Comparison of ENCODE assay signal across 8 cellular contexts in the genomic region with DNA sequence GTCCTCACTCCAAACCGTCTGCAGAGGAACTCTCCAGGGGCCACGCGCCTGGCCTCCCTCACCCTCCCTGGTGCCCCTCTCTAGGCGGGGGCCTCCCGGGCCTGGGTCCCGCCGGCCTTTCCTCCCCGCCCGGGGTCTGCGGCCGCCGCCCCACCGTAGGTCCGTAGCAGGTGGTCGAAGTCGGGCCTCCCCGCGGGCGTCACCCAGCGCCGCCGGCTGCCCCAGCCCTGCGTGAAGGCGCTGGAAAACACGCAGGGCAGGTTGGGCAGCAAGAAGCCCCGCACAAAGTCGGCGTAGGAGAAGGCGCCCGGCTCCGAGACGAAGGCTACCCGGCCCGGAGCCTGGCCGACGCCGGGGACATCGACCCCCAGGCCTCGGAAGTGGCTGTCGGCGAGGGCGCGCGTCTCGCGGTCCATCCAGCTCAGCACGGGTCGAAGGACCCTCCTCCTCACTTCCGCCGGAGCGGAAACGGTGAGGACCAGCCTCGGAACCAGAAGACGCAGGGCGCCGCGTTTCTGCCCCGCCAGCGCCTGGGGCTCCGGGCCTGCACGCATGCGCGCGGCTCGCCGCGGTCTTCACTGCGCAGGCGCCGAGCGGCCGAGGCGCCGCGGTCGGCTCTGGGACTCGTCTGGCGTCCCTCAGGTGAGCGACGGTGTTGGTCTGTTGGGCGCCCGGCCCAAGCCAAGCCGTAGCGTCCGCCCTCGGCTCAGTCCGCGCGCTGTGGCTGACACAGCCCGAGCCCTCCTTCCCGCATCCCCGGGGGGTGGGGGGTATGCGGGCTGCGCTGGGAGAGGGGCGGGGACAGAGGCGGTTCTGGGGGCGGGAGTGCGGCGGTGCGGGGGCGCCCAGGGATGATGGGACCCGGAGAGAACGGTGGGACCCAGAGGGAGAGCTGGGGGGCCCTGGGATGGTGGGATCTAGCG. TPM values are rescaled to one million over a fixed set of nuclear protein-coding genes. Genes with fewer than 3 reads are reported as not detected.
DNase-seq lines count a peak whose midpoint lies in the region; ATAC-seq, FAIRE-seq and TF ChIP-seq lines count a peak whose summit lies in the region.

A gene with protein sequence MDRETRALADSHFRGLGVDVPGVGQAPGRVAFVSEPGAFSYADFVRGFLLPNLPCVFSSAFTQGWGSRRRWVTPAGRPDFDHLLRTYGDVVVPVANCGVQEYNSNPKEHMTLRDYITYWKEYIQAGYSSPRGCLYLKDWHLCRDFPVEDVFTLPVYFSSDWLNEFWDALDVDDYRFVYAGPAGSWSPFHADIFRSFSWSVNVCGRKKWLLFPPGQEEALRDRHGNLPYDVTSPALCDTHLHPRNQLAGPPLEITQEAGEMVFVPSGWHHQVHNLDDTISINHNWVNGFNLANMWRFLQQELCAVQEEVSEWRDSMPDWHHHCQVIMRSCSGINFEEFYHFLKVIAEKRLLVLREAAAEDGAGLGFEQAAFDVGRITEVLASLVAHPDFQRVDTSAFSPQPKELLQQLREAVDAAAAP (minus strand): TSS at position 445 of the 923 bp plus-strand sequence. CDS start 29 bp downstream, at position 416.
A gene with protein sequence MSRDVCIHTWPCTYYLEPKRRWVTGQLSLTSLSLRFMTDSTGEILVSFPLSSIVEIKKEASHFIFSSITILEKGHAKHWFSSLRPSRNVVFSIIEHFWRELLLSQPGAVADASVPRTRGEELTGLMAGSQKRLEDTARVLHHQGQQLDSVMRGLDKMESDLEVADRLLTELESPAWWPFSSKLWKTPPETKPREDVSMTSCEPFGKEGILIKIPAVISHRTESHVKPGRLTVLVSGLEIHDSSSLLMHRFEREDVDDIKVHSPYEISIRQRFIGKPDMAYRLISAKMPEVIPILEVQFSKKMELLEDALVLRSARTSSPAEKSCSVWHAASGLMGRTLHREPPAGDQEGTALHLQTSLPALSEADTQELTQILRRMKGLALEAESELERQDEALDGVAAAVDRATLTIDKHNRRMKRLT (plus strand): TSS at position 578 of the 923 bp plus-strand sequence. CDS start 12,302 bp downstream, outside the sequence.

- peak within 1 kb of the TSS; percentile 70 for H3K27ac ChIP-seq in astrocyte (ENCODE audit: low read depth, low read length)
- H3K27ac ChIP-seq in aorta (ENCODE audit: low read depth in 1 of 2, low read length in 2 of 2): peak within 1 kb of the TSS in 1 of 2 donors; percentile 53

- H3K9me3 Mint-ChIP-seq in astrocyte (ENCODE audit: unreplicated experiment): no peaks in the 10 kb centered on the region

- ATAC-seq in HG02970 (IDR thresholded peaks at IDR 0.05; ENCODE audit: low FRiP score, unreplicated experiment) (peak; percentile 97), aorta (ENCODE audit: low FRiP score) (peak; percentile 94)

- DNase-seq in GM18507 (ENCODE audit: extremely low spot score, insufficient read length, low read depth): peak; percentile 90
- DNase-seq in NCI-H2029 (lab: John Stamatoyannopoulos, UW): peak; percentile 75
- DNase-seq in T-helper 22 cell (ENCODE audit: low read depth): peak; percentile 83
- peak; percentile 77 for DNase-seq in astrocyte (ENCODE audit: low read depth)
- DNase-seq in hepatic stellate cell (ENCODE audit: low spot score): peak; percentile 97
- DNase-seq in renal cortical epithelial cell (ENCODE audit: low read depth): peak; percentile 70
- peak; percentile 94 to 96 for DNase-seq in aorta

- H3K27me3 ChIP-seq in astrocyte (ENCODE audit: insufficient read depth, low read length) (no peaks in the 10 kb centered on the region), aorta (ENCODE audit: control insufficient read depth in 1 of 2, insufficient read depth in 2 of 2, low read length in 1 of 2) (no peaks in the 10 kb centered on the region)

- intact Hi-C loops in aorta (cut with DNase I): loop anchor here in 1 of 2 donors (5.0 to 10.0 kb wide), 4 partner anchors 50 to 370 kb away; a partner anchor contains a TSS

- peak within 1 kb of the TSS; percentile 96 for H3K9ac ChIP-seq in astrocyte (ENCODE audit: low read length)

- 0 to 1% methylated on average over 86 to 104 of the region's 104 CpGs for WGBS in aorta, 2 donors

- no peaks in the 10 kb centered on the region for H3K27me3 Mint-ChIP-seq in astrocyte (ENCODE audit: low read depth, unreplicated experiment)

- peak within 1 kb of the TSS; percentile 95 for H2AFZ ChIP-seq in astrocyte (ENCODE audit: low read depth, low read length)

- peaks cover 77% of the 10 kb centered on the region for H3K79me2 ChIP-seq in astrocyte (ENCODE audit: insufficient read depth, low read length)

- H3K36me3 ChIP-seq in astrocyte (ENCODE audit: insufficient read depth, low read length) (peaks cover 3% of the 10 kb centered on the region), aorta (ENCODE audit: control insufficient read depth in 1 of 2, insufficient read depth in 2 of 2, low read length in 1 of 2) (peaks cover 0 to 2% of the 10 kb centered on the region in 2 donors)

- peaks cover 5% of the 10 kb centered on the region for H3K36me3 Mint-ChIP-seq in astrocyte (ENCODE audit: low read depth, unreplicated experiment)

- H3K4me1 ChIP-seq in astrocyte (ENCODE audit: insufficient read depth, low read length): peaks cover 10% of the 10 kb centered on the region
- no peaks in the 10 kb centered on the region for H3K4me1 ChIP-seq in aorta (ENCODE audit: control insufficient read depth in 1 of 2, insufficient read depth in 2 of 2, low read length in 2 of 2)

- peak within 1 kb of the TSS; percentile 75 for H3K27ac Mint-ChIP-seq in astrocyte (ENCODE audit: unreplicated experiment)

- no peaks in the 10 kb centered on the region for H3K9me3 ChIP-seq in astrocyte (ENCODE audit: insufficient read depth, low read depth, low read length)
- no peaks in the 10 kb centered on the region for H3K9me3 ChIP-seq in aorta (ENCODE audit: control insufficient read depth, low read length)

- H4K20me1 ChIP-seq in astrocyte (ENCODE audit: insufficient read depth, low read length): peaks cover 72% of the 10 kb centered on the region

- H3K4me1 Mint-ChIP-seq in astrocyte (ENCODE audit: low read depth, unreplicated experiment): peaks cover 5% of the 10 kb centered on the region

- H3K4me3 Mint-ChIP-seq in astrocyte (ENCODE audit: unreplicated experiment): peak within 1 kb of the TSS; percentile 95

- TF ChIP-seq CTCF in astrocyte (IDR thresholded peaks at IDR 0.05; ENCODE audit: insufficient read depth, low read depth, low read length): no peak

- H3K4me3 ChIP-seq in astrocyte (ENCODE audit: insufficient read depth, low read depth, low read length) (peak within 1 kb of the TSS; percentile 92), aorta (ENCODE audit: low read length in 2 of 2) (peak within 1 kb of the TSS; percentile 64 to 73)

- FAIRE-seq in GM18507 (lab: Jason Lieb, UNC) (peak; percentile 90), astrocyte (lab: Jason Lieb, UNC) (no peak)

- peak within 1 kb of the TSS; percentile 100 for H3K4me2 ChIP-seq in astrocyte (ENCODE audit: low read length)

RNA-seq across cellular contexts. Expression of the first gene that starts in this region (rescaled TPM):
- total RNA-seq in astrocyte (17.5 and 18.5 TPM in 2 replicates), renal cortical epithelial cell (22.2 and 36.3 TPM in 2 replicates), aorta (10 to 100 TPM; 13.3 to 14.4 TPM)
- polyA plus RNA-seq in aorta: 10 to 100 TPM; 10.6 to 11.9 TPM

RNA-seq across cellular contexts. Expression of the second gene that starts in this region (rescaled TPM):
- 31.6 and 31.9 TPM in 2 replicates for total RNA-seq in astrocyte
- total RNA-seq in renal cortical epithelial cell: 44.1 and 65.5 TPM in 2 replicates
- total RNA-seq in aorta: 10 to 100 TPM; 18.1 to 24.6 TPM
- 10 to 100 TPM; 14.6 to 14.8 TPM for polyA plus RNA-seq in aorta
